ENCODE assay signal across 11 cellular contexts in genomic region chr6:75604294-75604693, GRCh38. TPM values are rescaled to one million over a fixed set of nuclear protein-coding genes. Genes with fewer than 3 reads are reported as not detected.
DNase-seq lines count a peak whose midpoint lies in the region; ATAC-seq and TF ChIP-seq lines count a peak whose summit lies in the region.
"Had no signal": no experiment of that assay in that cellular context is flagged by ENCODE, and none has a peak within 500 bp of the region (broad histone marks: within the 10 kb centered on the region; RNA-seq: fewer than 3 reads in every experiment).

No MANE protein-coding gene starts in this region.

- H3K4me3 ChIP-seq in SK-N-SH (ENCODE audit: low read depth in 2 of 2, low read length in 1 of 2) (peak overlapping the region; percentile 86 to 90; a peak in 3 of 4 replicates), SK-N-MC (peak overlapping the region; percentile 91), fibroblast of lung (replicated peaks in 1 of 4; ENCODE audit: control extremely low read depth in 1 of 4, insufficient read depth in 1 of 4, low read depth in 3 of 4, low read length in 4 of 4) (peak overlapping the region in 3 of 4 experiments; percentile 88 to 95 (median 93)), skeletal muscle tissue (ENCODE audit: low read length in 3 of 3) (peak overlapping the region in 2 of 3 donors; percentile 80 to 93), adrenal gland (peak overlapping the region in 1 of 4 donors; percentile 86)

- 97% methylated on average over 16 of the region's 16 CpGs for WGBS in SK-N-SH (ENCODE audit: low lambda C conversion rate)
- 90 to 97% (median 95%) methylated on average over 16 of the region's 16 CpGs for WGBS in adrenal gland, 4 donors

- TF ChIP-seq EP300 in SK-N-SH (IDR thresholded peaks at IDR 0.05; ENCODE audit: borderline replicate concordance in 1 of 2, low read depth in 1 of 2, low read length in 1 of 2) = no peak

- peaks cover 4% of the 10 kb centered on the region for H3F3A ChIP-seq in SK-N-SH (replicated peaks; ENCODE audit: insufficient read depth)

- CTCF ChIA-PET in SK-N-SH (lab: Yijun Ruan, JAX) = no interaction called here

- H3K36me3 ChIP-seq in SK-N-SH (replicated peaks in 1 of 2; ENCODE audit: control insufficient read depth in 1 of 2, insufficient read depth in 2 of 2, low read length in 1 of 2) (peaks cover 2 to 3% of the 10 kb centered on the region in 2 experiments), SK-N-MC (ENCODE audit: insufficient read depth, low read length) (peaks cover 16% of the 10 kb centered on the region), fibroblast of lung (ENCODE audit: control insufficient read depth, insufficient read depth, low read length) (no peaks in the 10 kb centered on the region), skeletal muscle tissue (ENCODE audit: control insufficient read depth in 3 of 3, insufficient read depth in 3 of 3, low read length in 3 of 3) (no peaks in the 10 kb centered on the region), adrenal gland (replicated peaks in 1 of 2) (no peaks in the 10 kb centered on the region)

- intact Hi-C loops in adrenal gland (cut with DNase I) = no loop called here

- H3K79me2 ChIP-seq in SK-N-SH (ENCODE audit: insufficient read depth) (peaks cover 91% of the 10 kb centered on the region), fibroblast of lung (ENCODE audit: control insufficient read depth, insufficient read depth, low read length) (peaks cover 79% of the 10 kb centered on the region)

- H3K27me3 ChIP-seq in SK-N-SH (ENCODE audit: insufficient read depth) = no peaks in the 10 kb centered on the region
- no peaks in the 10 kb centered on the region for H3K27me3 ChIP-seq in fibroblast of lung (ENCODE audit: control insufficient read depth, insufficient read depth, low read length)
- H3K27me3 ChIP-seq in skeletal muscle tissue (ENCODE audit: control insufficient read depth in 3 of 3, insufficient read depth in 3 of 3, low read length in 3 of 3) = no peaks in the 10 kb centered on the region
- H3K27me3 ChIP-seq in adrenal gland = no peaks in the 10 kb centered on the region
- H3K27me3 ChIP-seq: body of pancreas had no signal

- no peaks in the 10 kb centered on the region; a peak in 2 of 4 replicates for H3K4me1 ChIP-seq in SK-N-SH (ENCODE audit: control insufficient read depth in 1 of 2, insufficient read depth in 2 of 2, low read depth in 1 of 2, low read length in 1 of 2)
- peaks cover 3% of the 10 kb centered on the region for H3K4me1 ChIP-seq in fibroblast of lung (ENCODE audit: control insufficient read depth, extremely low read depth, insufficient read depth, low read length)
- H3K4me1 ChIP-seq in skeletal muscle tissue (ENCODE audit: control insufficient read depth in 3 of 3, insufficient read depth in 3 of 3, low read length in 3 of 3) = peaks cover 13 to 27% (median 19%) of the 10 kb centered on the region in 3 donors
- H3K4me1 ChIP-seq in adrenal gland (replicated peaks in 1 of 2) = peaks cover 10 to 42% of the 10 kb centered on the region in 2 donors

- peak overlapping the region; percentile 82 for H3K4me2 ChIP-seq in SK-N-SH
- peak overlapping the region; percentile 82 for H3K4me2 ChIP-seq in fibroblast of lung (ENCODE audit: extremely low read depth, insufficient read depth, low read length)

- POLR2A ChIA-PET in SK-N-SH (lab: Yijun Ruan, JAX) = no interaction called here

- no peak for TF ChIP-seq CTCF in SK-N-SH (IDR thresholded peaks at IDR 0.05)
- no peak for TF ChIP-seq CTCF in fibroblast of lung (conservative IDR thresholded peaks at IDR 0.05 in 1 of 2, IDR thresholded peaks at IDR 0.05 in 1 of 2; ENCODE audit: low read depth in 1 of 2, low read length in 2 of 2)
- TF ChIP-seq CTCF in adrenal gland (IDR thresholded peaks at IDR 0.05) = no peak

- H2AFZ ChIP-seq in SK-N-SH (ENCODE audit: low read depth) (no peak overlapping the region), fibroblast of lung (ENCODE audit: low read length) (no peak overlapping the region)

- no peak overlapping the region for H3K9ac ChIP-seq in SK-N-SH
- no peak overlapping the region for H3K9ac ChIP-seq in SK-N-MC (ENCODE audit: insufficient read length)
- no peak overlapping the region for H3K9ac ChIP-seq in fibroblast of lung (ENCODE audit: insufficient read depth, low read length)
- H3K9ac ChIP-seq in skeletal muscle tissue (ENCODE audit: low read depth in 1 of 3, low read length in 3 of 3) = no peak overlapping the region

- H3K9me2 ChIP-seq in SK-N-SH = no peaks in the 10 kb centered on the region

- H4K20me1 ChIP-seq in SK-N-SH (ENCODE audit: insufficient read depth) = peaks cover 62% of the 10 kb centered on the region
- no peaks in the 10 kb centered on the region for H4K20me1 ChIP-seq in fibroblast of lung (ENCODE audit: control insufficient read depth, extremely low read depth, insufficient read depth, low read length)

- no peak for DNase-seq in SK-N-SH
- no peak for DNase-seq in SK-N-MC (ENCODE audit: low read depth, low spot score)
- no peak for DNase-seq in fibroblast of lung (ENCODE audit: low read depth in 2 of 2)
- no peak for DNase-seq in adrenal gland
- no peak for DNase-seq in hypothalamus (lab: John Stamatoyannopoulos, UW)
- DNase-seq: body of pancreas, nucleus accumbens had no signal

- ATAC-seq in SK-N-SH treated with all-trans-retinoic acid at 6 μM for 48 hours (no peak), GM21528 (IDR thresholded peaks at IDR 0.05; ENCODE audit: low FRiP score, unreplicated experiment) (no peak)
- ATAC-seq: body of pancreas had no signal

- TF ChIP-seq RAD21 in SK-N-SH (IDR thresholded peaks at IDR 0.05; ENCODE audit: low read length) = no peak

- no peak for TF ChIP-seq POLR2A in adrenal gland (IDR thresholded peaks at IDR 0.05)

- H3K9me3 ChIP-seq in SK-N-SH (no peaks in the 10 kb centered on the region), SK-N-MC (ENCODE audit: low read depth, low read length) (no peaks in the 10 kb centered on the region), fibroblast of lung (ENCODE audit: control insufficient read depth, insufficient read depth, low read depth, low read length) (no peaks in the 10 kb centered on the region), skeletal muscle tissue (ENCODE audit: control insufficient read depth in 3 of 3, low read length in 3 of 3) (no peaks in the 10 kb centered on the region), adrenal gland (replicated peaks in 1 of 3) (no peaks in the 10 kb centered on the region)
- H3K9me3 ChIP-seq: body of pancreas had no signal

- H3K27ac ChIP-seq in SK-N-SH (ENCODE audit: low read depth in 2 of 2, low read length in 1 of 2) = no peak overlapping the region
- no peak overlapping the region for H3K27ac ChIP-seq in SK-N-MC
- H3K27ac ChIP-seq in fibroblast of lung (ENCODE audit: insufficient read depth, low read length) = no peak overlapping the region
- no peak overlapping the region for H3K27ac ChIP-seq in skeletal muscle tissue (ENCODE audit: low read depth, low read length)
- no peak overlapping the region for H3K27ac ChIP-seq in adrenal gland
- H3K27ac ChIP-seq: 22Rv1 had no signal

TF ChIP-seq in SK-N-SH, 30 proteins besides CTCF, POLR2A, EP300 and RAD21 (continues in another document):
- TF ChIP-seq IRF3 (IDR thresholded peaks at IDR 0.05; ENCODE audit: low read depth, low read length) = no peak
- no peak for TF ChIP-seq GATA2 (CRISPR knock-in tag; IDR thresholded peaks at IDR 0.05)
- TF ChIP-seq SIN3A (IDR thresholded peaks at IDR 0.05; ENCODE audit: borderline replicate concordance, low read depth, low read length) = no peak

TF ChIP-seq in SK-N-SH treated with all-trans-retinoic acid at 6 μM for 48 hours, 23 proteins besides CTCF, POLR2A, EP300 and RAD21 (continues in another document):
- TF ChIP-seq PPARA (CRISPR knock-in tag; IDR thresholded peaks at IDR 0.05; ENCODE audit: borderline replicate concordance) (no peak), RARB (CRISPR knock-in tag; IDR thresholded peaks at IDR 0.05) (no peak), ZNF8 (CRISPR knock-in tag; IDR thresholded peaks at IDR 0.05) (no peak), TCF4 (CRISPR knock-in tag; IDR thresholded peaks at IDR 0.05; ENCODE audit: borderline replicate concordance) (no peak), ZC3H10 (CRISPR knock-in tag; IDR thresholded peaks at IDR 0.05) (no peak), BACH2 (CRISPR knock-in tag; IDR thresholded peaks at IDR 0.05; ENCODE audit: borderline replicate concordance) (no peak), CSRNP3 (CRISPR knock-in tag; IDR thresholded peaks at IDR 0.05) (no peak), ISL1 (CRISPR knock-in tag; IDR thresholded peaks at IDR 0.05) (no peak), ZFP30 (CRISPR knock-in tag; IDR thresholded peaks at IDR 0.05) (no peak), ARNTL (CRISPR knock-in tag; IDR thresholded peaks at IDR 0.05; ENCODE audit: borderline replicate concordance, low read depth) (no peak), ZFP3 (CRISPR knock-in tag; IDR thresholded peaks at IDR 0.05) (no peak), GLIS3 (CRISPR knock-in tag; IDR thresholded peaks at IDR 0.05) (no peak)

RNA-seq across cellular contexts. Expression of gene SENP6, which starts 2.6 kb away (rescaled TPM):
- polyA plus RNA-seq in SK-N-SH (2012; rRNA removed) = 16.2 and 18.7 TPM in 2 replicates
- 21.4 and 29.5 TPM in 2 replicates for polyA plus RNA-seq in SK-N-SH (2012; cell fraction: cytosol; rRNA removed)
- polyA plus RNA-seq in SK-N-SH (2012; cell fraction: nucleus; rRNA removed) = 32.9 and 47.4 TPM in 2 replicates
- 72.9 and 80.6 TPM in 2 replicates for total RNA-seq in fibroblast of lung
- 40.9 and 54.5 TPM in 2 replicates for polyA plus RNA-seq in fibroblast of lung
- polyA plus RNA-seq in fibroblast of lung (2012) = 28.5 and 40.1 TPM in 2 replicates
- 1.1 and 2.4 TPM in 2 replicates for polyA minus RNA-seq in fibroblast of lung (ENCODE audit: low replicate concordance)
- 91.3 TPM for total RNA-seq in skeletal muscle tissue
- total RNA-seq in adrenal gland = 10 to 100 TPM; 47.6 to 98.5 (median 76.6) TPM
- polyA plus RNA-seq in adrenal gland = 10 to 100 TPM; 43.0 to 83.0 (median 52.5) TPM
